8 cellular contexts compared by ENCODE assay signal in genomic region chr10:31707578-31708411, GRCh38.
DNase-seq lines count a peak whose midpoint lies in the region; ATAC-seq and TF ChIP-seq lines count a peak whose summit lies in the region.

No MANE protein-coding gene starts in this region.

- DNase-seq in GM04504 (ENCODE audit: low read depth): peak; percentile 73
- peak; percentile 59 for DNase-seq in MM.1S
- peak; percentile 69 to 73 for DNase-seq in activated T-cell treated with anti-CD3 and anti-CD28 coated beads, Interleukin-2, amount 50 U/mL, for 48 hours
- peak; percentile 72 for DNase-seq in globus pallidus (ENCODE audit: low spot score)
- peak; percentile 64 to 76 (median 72) for DNase-seq in ovary
- DNase-seq in SW480 (ENCODE audit: low spot score): no peak

- 0 out of 2 replicates have a peak, but pooled peaks cover 5% of the 10 kb centered on the region for H3F3A ChIP-seq in MM.1S (ENCODE audit: insufficient read depth, low read length)

- peak; percentile 85 for ATAC-seq in GM21737 (IDR thresholded peaks at IDR 0.05; ENCODE audit: unreplicated experiment)

- no peaks in the 10 kb centered on the region for H3K79me2 ChIP-seq in MM.1S (ENCODE audit: low read length)

- H3K36me3 ChIP-seq in MM.1S (replicated peaks; ENCODE audit: insufficient read depth, low read length) (no peaks in the 10 kb centered on the region), ovary (no peaks in the 10 kb centered on the region), urinary bladder (ENCODE audit: insufficient read depth) (no peaks in the 10 kb centered on the region)

- peak overlapping the region; percentile 71 for H3K4me2 ChIP-seq in MM.1S (ENCODE audit: low read depth, low read length)

- peak overlapping the region; percentile 80 for H2AFZ ChIP-seq in MM.1S (ENCODE audit: low read length)

- H3K4me3 ChIP-seq in MM.1S (ENCODE audit: low read length) (peak overlapping the region; percentile 33; the same call in 1 of the 2 replicates), ovary (no peak overlapping the region), urinary bladder (ENCODE audit: low read depth, low read length) (no peak overlapping the region)

- H4K20me1 ChIP-seq in MM.1S (ENCODE audit: insufficient read depth, low read length): no peaks in the 10 kb centered on the region

- H3K4me1 ChIP-seq in MM.1S (ENCODE audit: low read length) (peaks cover 26% of the 10 kb centered on the region), ovary (ENCODE audit: insufficient read depth) (peaks cover 7% of the 10 kb centered on the region), urinary bladder (ENCODE audit: insufficient read depth) (peaks cover 2% of the 10 kb centered on the region)

- no peak for TF ChIP-seq EP300 in ovary (IDR thresholded peaks at IDR 0.05)

- WGBS in ovary, 3 donors: 3 to 5% (median 4%) methylated on average over 10 of the region's 10 CpGs
- WGBS in urinary bladder: 4% methylated on average over 10 of the region's 10 CpGs

- TF ChIP-seq CTCF in MM.1S (IDR thresholded peaks at IDR 0.05; ENCODE audit: low read length) (no peak), ovary (IDR thresholded peaks at IDR 0.05) (no peak)

- no peak for TF ChIP-seq POLR2A in ovary (IDR thresholded peaks at IDR 0.05)

- H3K27ac ChIP-seq in MM.1S (ENCODE audit: low read length) (peak overlapping the region; percentile 44; the same call in 1 of the 2 replicates), ovary (peak overlapping the region; percentile 1 to 55), urinary bladder (ENCODE audit: low read depth) (peak overlapping the region; percentile 58)

- intact Hi-C loops in ovary (cut with DNase I): loop anchor here in 1 of 4 donors (10.0 kb wide), 1 partner anchor 47 kb away; no protein-coding TSS in a partner anchor

- peak overlapping the region; percentile 10; the same call in 1 of the 2 replicates for H3K9ac ChIP-seq in MM.1S (ENCODE audit: low read length)

- H3K27me3 ChIP-seq in MM.1S (replicated peaks; ENCODE audit: insufficient read depth, low read length) (no peaks in the 10 kb centered on the region), ovary (no peaks in the 10 kb centered on the region)

- H3K9me3 ChIP-seq in MM.1S (replicated peaks; ENCODE audit: insufficient read depth, low read length) (no peaks in the 10 kb centered on the region), ovary (no peaks in the 10 kb centered on the region)

- H3K9me2 ChIP-seq in MM.1S (replicated peaks; ENCODE audit: insufficient read depth, low read length): no peaks in the 10 kb centered on the region
